In the genomic region with DNA sequence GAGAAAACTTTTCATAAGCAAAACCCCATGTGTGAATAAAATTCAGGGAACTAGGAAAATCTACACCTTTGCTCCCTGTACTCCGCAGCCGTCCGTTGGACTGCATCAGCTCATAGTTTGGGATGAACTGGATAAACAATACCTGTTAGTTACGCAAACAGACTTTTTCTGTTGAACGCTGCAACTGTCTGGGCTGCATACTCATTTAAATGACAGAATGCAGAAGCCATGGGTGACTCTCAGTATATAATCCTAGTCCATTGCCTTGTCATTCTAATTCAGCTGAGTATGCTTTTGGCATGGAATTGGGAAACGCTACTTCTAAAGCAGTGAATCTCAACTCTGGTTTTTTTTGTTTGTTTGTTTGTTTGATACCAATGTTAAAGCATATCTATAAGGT, we compare ENCODE assay signal across 28 cellular contexts.
"Had no signal": no experiment of that assay in that cellular context is flagged by ENCODE, and none has a peak within 500 bp of the region (broad histone marks: within the 10 kb centered on the region; RNA-seq: fewer than 3 reads in every experiment).

No MANE protein-coding gene starts in this region.

- H3K4me3 ChIP-seq: breast epithelium, left lung, lower lobe of right lung, skin epidermis, suprapubic skin, tibial nerve had no signal

- ATAC-seq: activated CD4-positive, alpha-beta T cell treated with anti-CD3 and anti-CD28 coated beads for 36 hours; activated CD8-positive, alpha-beta memory T cell treated with anti-CD3 and anti-CD28 coated beads, Interleukin-2, amount 10 ng/mL, durations not matched to agents 7 days and 5 days; activated CD8-positive, alpha-beta T cell treated with anti-CD3 and anti-CD28 coated beads, Interleukin-2, amount 10 ng/mL, durations not matched to agents 7 days and 5 days; activated naive CD8-positive, alpha-beta T cell treated with anti-CD3 and anti-CD28 coated beads, Interleukin-2, amount 50 U/mL, for 24 hours; left lung; naive thymus-derived CD8-positive, alpha-beta T cell; sciatic nerve; stimulated activated memory B cell treated with anti-CD40 and anti-IgM and Interleukin-4, amounts not matched to agents 10 μg/mL and 1 μg/mL and 100 μg/mL, for 72 hours; stimulated activated naive CD8-positive, alpha-beta T cell treated with anti-CD3 and anti-CD28 coated beads, Interleukin-15, amount 100 ng/mL, for 72 hours; T-helper 17 cell had no signal

- DNase-seq: activated B cell treated with CpG ODN at 0.5 μM for 24 hours; activated CD4-positive, alpha-beta T cell treated with anti-CD3 and anti-CD28 coated beads for 36 hours; activated CD8-positive, alpha-beta memory T cell treated with anti-CD3 and anti-CD28 coated beads, Interleukin-2, amount 10 ng/mL, durations not matched to agents 7 days and 5 days; activated CD8-positive, alpha-beta T cell treated with anti-CD3 and anti-CD28 coated beads, Interleukin-2, amount 10 ng/mL, durations not matched to agents 7 days and 5 days; activated naive CD8-positive, alpha-beta T cell treated with anti-CD3 and anti-CD28 coated beads, Interleukin-2, amount 50 U/mL, for 24 hours; activated T-cell treated with anti-CD3 and anti-CD28 coated beads, Interleukin-2, amount 50 U/mL, for 48 hours; amygdala; dermis blood vessel endothelial cell; effector CD8-positive, alpha-beta T cell; kidney glomerular epithelial cell; lower lobe of right lung; mesenchymal stem cell; naive thymus-derived CD8-positive, alpha-beta T cell; stimulated activated CD4-positive, alpha-beta T cell treated with anti-CD3 and anti-CD28 coated beads, Interleukin-1b, Interleukin-23, amount 100 ng/mL, for 48 hours; stimulated activated CD4-positive, alpha-beta T cell treated with anti-CD3 and anti-CD28 coated beads, Interleukin-4, amount 100 ng/mL, for 4 hours; stimulated activated CD8-positive, alpha-beta memory T cell treated with anti-CD3 and anti-CD28 coated beads, Interleukin-4, amount 100 ng/mL, for 48 hours; stimulated activated naive CD8-positive, alpha-beta T cell treated with anti-CD3 and anti-CD28 coated beads, Interleukin-15, amount 100 ng/mL, for 72 hours; T-helper 17 cell; T1000 had no signal

- H3K27ac ChIP-seq: breast epithelium, left lung, lower lobe of right lung, skin epidermis, suprapubic skin, tibial nerve had no signal

- FAIRE-seq: endometrium, frontal cortex had no signal

- H3K9me3 ChIP-seq: breast epithelium, left lung, lower lobe of right lung, suprapubic skin, tibial nerve had no signal

- H3K27me3 ChIP-seq: breast epithelium, left lung, suprapubic skin, tibial nerve had no signal

- H3K4me1 ChIP-seq: breast epithelium, left lung, lower lobe of right lung, suprapubic skin, tibial nerve had no signal

- H3K36me3 ChIP-seq: breast epithelium, left lung, lower lobe of right lung, suprapubic skin, tibial nerve had no signal
